In genomic region chr10:100683545-100684127, GRCh38 we compare ENCODE assay signal across 18 cellular contexts.
"Had no signal": no experiment of that assay in that cellular context is flagged by ENCODE, and none has a peak within 500 bp of the region (broad histone marks: within the 10 kb centered on the region; RNA-seq: fewer than 3 reads in every experiment).

No MANE protein-coding gene starts in this region.

- H3K36me3 Mint-ChIP-seq: mesothelial cell of epicardium, neural progenitor cell had no signal

- H3K9ac ChIP-seq: neural progenitor cell had no signal

- H3K27ac Mint-ChIP-seq: activated naive CD4-positive, alpha-beta T cell treated with anti-CD3 and anti-CD28 coated beads for 36 hours; activated T-helper 17 cell treated with anti-CD3 and anti-CD28 coated beads, Interleukin-2, amount 50 U/mL, for 72 hours; effector memory CD8-positive, alpha-beta T cell; mesothelial cell of epicardium; neural progenitor cell; stimulated activated naive CD8-positive, alpha-beta T cell treated with anti-CD3 and anti-CD28 coated beads, Interleukin-15, amount 100 ng/mL, for 72 hours had no signal

- H3K27me3 ChIP-seq: ovary had no signal

- H3K4me2 ChIP-seq: hepatocyte had no signal

- DNase-seq: activated CD4-positive, alpha-beta T cell treated with anti-CD3 and anti-CD28 coated beads for 4 hours; activated naive CD4-positive, alpha-beta T cell treated with anti-CD3 and anti-CD28 coated beads for 36 hours; adrenal gland; brain microvascular endothelial cell; effector memory CD8-positive, alpha-beta T cell; left cardiac atrium; lower lobe of right lung; ovary; stimulated activated CD4-positive, alpha-beta T cell treated with anti-CD3 and anti-CD28 coated beads, Interleukin-15, amount 100 ng/mL, for 24 hours; stimulated activated CD4-positive, alpha-beta T cell treated with anti-CD3 and anti-CD28 coated beads, Interleukin-4, amount 100 ng/mL, for 4 hours; stimulated activated naive CD8-positive, alpha-beta T cell treated with anti-CD3 and anti-CD28 coated beads, Interleukin-15, amount 100 ng/mL, for 72 hours; WERI-Rb-1 had no signal

- H3K9me3 Mint-ChIP-seq: activated naive CD4-positive, alpha-beta T cell treated with anti-CD3 and anti-CD28 coated beads for 36 hours; activated T-helper 17 cell treated with anti-CD3 and anti-CD28 coated beads, Interleukin-2, amount 50 U/mL, for 72 hours; effector memory CD8-positive, alpha-beta T cell; mesothelial cell of epicardium; stimulated activated naive CD8-positive, alpha-beta T cell treated with anti-CD3 and anti-CD28 coated beads, Interleukin-15, amount 100 ng/mL, for 72 hours had no signal

- H3K4me1 ChIP-seq: adrenal gland, lower lobe of right lung had no signal

- H3K36me3 ChIP-seq: adrenal gland, brain microvascular endothelial cell, gastroesophageal sphincter, lower lobe of right lung, neural progenitor cell, ovary, thoracic aorta, WERI-Rb-1 had no signal

- H3K9me3 ChIP-seq: adrenal gland, gastroesophageal sphincter, lower lobe of right lung, ovary, thoracic aorta had no signal

- H3K4me3 ChIP-seq: adrenal gland, gastroesophageal sphincter, hepatocyte, lower lobe of right lung, neural progenitor cell, ovary, thoracic aorta had no signal

- ATAC-seq: effector memory CD8-positive, alpha-beta T cell; gastroesophageal sphincter; left cardiac atrium; lower lobe of right lung; stimulated activated naive CD8-positive, alpha-beta T cell treated with anti-CD3 and anti-CD28 coated beads, Interleukin-15, amount 100 ng/mL, for 72 hours had no signal

- H3K4me3 Mint-ChIP-seq: activated naive CD4-positive, alpha-beta T cell treated with anti-CD3 and anti-CD28 coated beads for 36 hours; activated T-helper 17 cell treated with anti-CD3 and anti-CD28 coated beads, Interleukin-2, amount 50 U/mL, for 72 hours; effector memory CD8-positive, alpha-beta T cell; mesothelial cell of epicardium; stimulated activated naive CD8-positive, alpha-beta T cell treated with anti-CD3 and anti-CD28 coated beads, Interleukin-15, amount 100 ng/mL, for 72 hours had no signal

- H3K27ac ChIP-seq: adrenal gland, brain microvascular endothelial cell, gastroesophageal sphincter, hepatocyte, lower lobe of right lung, neural progenitor cell, ovary, thoracic aorta, WERI-Rb-1 had no signal
